In the genomic region with DNA sequence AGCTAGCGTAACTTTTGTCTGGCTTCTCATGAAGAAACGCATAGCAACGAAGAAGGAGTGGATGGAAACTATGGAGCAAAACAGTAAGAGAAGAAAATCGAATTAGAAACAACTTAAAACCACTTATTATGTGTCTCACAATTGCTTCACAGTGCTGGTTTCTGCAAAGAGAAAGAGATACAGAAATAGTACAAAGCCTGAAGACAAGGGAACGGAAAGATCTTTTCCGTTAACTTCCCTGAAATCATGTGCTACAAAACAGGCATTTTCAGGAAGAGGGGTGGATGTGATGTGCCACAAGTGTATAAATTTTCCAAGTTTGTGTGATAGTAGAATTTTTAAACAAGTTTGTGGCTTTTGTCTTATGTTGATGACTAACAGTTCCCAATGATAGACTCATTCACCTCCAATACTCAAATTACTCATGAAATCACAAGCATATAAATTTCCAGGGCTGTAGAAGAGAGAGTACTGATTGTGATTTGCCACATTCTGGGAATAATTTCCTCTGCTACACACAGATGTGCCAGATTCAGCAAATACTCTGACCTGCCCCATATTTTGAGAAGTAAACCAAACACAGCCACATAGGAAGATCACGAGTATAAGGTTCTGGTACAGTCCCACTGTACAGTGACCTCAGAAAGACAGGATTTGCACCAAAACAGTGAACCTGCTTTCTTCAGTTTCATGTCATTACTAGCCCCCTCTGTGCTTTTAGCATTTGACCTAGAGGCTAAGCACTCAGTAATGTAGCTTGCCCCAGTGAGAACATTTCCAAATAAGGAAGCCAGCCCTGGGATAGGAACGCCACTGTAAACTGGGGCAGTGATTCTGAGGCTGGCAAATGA, we compare ENCODE assay signal across 15 cellular contexts. TPM values are rescaled to one million over a fixed set of nuclear protein-coding genes. Genes with fewer than 3 reads are reported as not detected.
A peak's percentile ranks its signal among the peaks of the same experiment; 100 is the strongest.
DNase-seq lines count a peak whose midpoint lies in the region; ATAC-seq and TF ChIP-seq lines count a peak whose summit lies in the region.
"Had no signal": no experiment of that assay in that cellular context is flagged by ENCODE, and none has a peak within 500 bp of the region (broad histone marks: within the 10 kb centered on the region; RNA-seq: fewer than 3 reads in every experiment).

No MANE protein-coding gene starts in this region.

- DNase-seq in right cardiac atrium = peak in 1 of 3 donors; percentile 22
- DNase-seq in left ventricle myocardium inferior = no peak
- peak; percentile 19 to 79 for DNase-seq in fibroblast of lung (ENCODE audit: low read depth in 2 of 2)
- DNase-seq in neuronal stem cell (ENCODE audit: low spot score) = no peak
- no peak for DNase-seq in NCI-H2196 (lab: John Stamatoyannopoulos, UW; ENCODE audit: unreplicated experiment)
- no peak for DNase-seq in Peyer's patch
- no peak for DNase-seq in activated CD8-positive, alpha-beta memory T cell treated with anti-CD3 and anti-CD28 coated beads, Interleukin-2, amount 50 U/mL, for 48 hours
- DNase-seq in NCI-H2107 (lab: John Stamatoyannopoulos, UW) = no peak
- DNase-seq: activated CD4-positive, alpha-beta T cell treated with anti-CD3 and anti-CD28 coated beads, Interleukin-2, amount 10 ng/mL, durations not matched to agents 7 days and 5 days; amniotic stem cell; DND-41; immature natural killer cell; NCI-H526 treated with DMSO at 0.1 percent for 48 hours; stimulated activated CD4-positive, alpha-beta T cell treated with anti-CD3 and anti-CD28 coated beads, Interleukin-2, amount 100 ng/mL, for 24 hours; stimulated activated naive CD4-positive, alpha-beta T cell treated with Interleukin-2 at 50 U/mL for 16 hours had no signal

- H3K14ac ChIP-seq in neuronal stem cell (ENCODE audit: low read length) = no peak overlapping the region

- peak; percentile 88 to 89 for ATAC-seq in right cardiac atrium

- H4K8ac ChIP-seq in neuronal stem cell (ENCODE audit: low read depth, low read length) = no peak overlapping the region

- peaks cover 1% of the 10 kb centered on the region for H3K4me1 ChIP-seq in right cardiac atrium (ENCODE audit: control insufficient read depth, insufficient read depth, low read length)
- H3K4me1 ChIP-seq in left ventricle myocardium inferior = no peaks in the 10 kb centered on the region
- no peaks in the 10 kb centered on the region for H3K4me1 ChIP-seq in fibroblast of lung (ENCODE audit: control insufficient read depth, extremely low read depth, insufficient read depth, low read length)
- H3K4me1 ChIP-seq in neuronal stem cell (ENCODE audit: control insufficient read depth in 2 of 2, insufficient read depth in 1 of 2, low read depth in 1 of 2, low read length in 2 of 2) = peaks cover 4 to 9% of the 10 kb centered on the region in 2 donors
- H3K4me1 ChIP-seq in Peyer's patch = no peaks in the 10 kb centered on the region

- H2BK5ac ChIP-seq in neuronal stem cell (ENCODE audit: low read length) = no peak overlapping the region

- no peak overlapping the region for H3K4me3 ChIP-seq in right cardiac atrium (ENCODE audit: low read length)
- H3K4me3 ChIP-seq in left ventricle myocardium inferior = no peak overlapping the region
- no peak overlapping the region for H3K4me3 ChIP-seq in fibroblast of lung (replicated peaks in 1 of 4; ENCODE audit: control extremely low read depth in 1 of 4, insufficient read depth in 1 of 4, low read depth in 3 of 4, low read length in 4 of 4)
- H3K4me3 ChIP-seq in neuronal stem cell (ENCODE audit: low read length in 2 of 2) = no peak overlapping the region
- H3K4me3 ChIP-seq in Peyer's patch = no peak overlapping the region

- TF ChIP-seq POLR2A in Peyer's patch (IDR thresholded peaks at IDR 0.05) = no peak

- H2AFZ ChIP-seq in fibroblast of lung (ENCODE audit: low read length) (no peak overlapping the region), neuronal stem cell (ENCODE audit: low read length) (peak overlapping the region; percentile 79)

- no peak overlapping the region for H4K91ac ChIP-seq in neuronal stem cell (ENCODE audit: low read depth, low read length, poor library complexity)

- no peaks in the 10 kb centered on the region for H3K79me2 ChIP-seq in fibroblast of lung (ENCODE audit: control insufficient read depth, insufficient read depth, low read length)

- no peaks in the 10 kb centered on the region for H3K36me3 ChIP-seq in left ventricle myocardium inferior
- no peaks in the 10 kb centered on the region for H3K36me3 ChIP-seq in fibroblast of lung (ENCODE audit: control insufficient read depth, insufficient read depth, low read length)
- H3K36me3 ChIP-seq in neuronal stem cell (replicated peaks in 1 of 2; ENCODE audit: control insufficient read depth in 2 of 2, insufficient read depth in 2 of 2, low read length in 2 of 2) = no peaks in the 10 kb centered on the region
- H3K36me3 ChIP-seq in Peyer's patch = no peaks in the 10 kb centered on the region

- no peak overlapping the region for H3K4ac ChIP-seq in neuronal stem cell (ENCODE audit: low read length)

- H3K79me1 ChIP-seq in neuronal stem cell (ENCODE audit: low read depth, low read length) = no peaks in the 10 kb centered on the region

- no peak overlapping the region for H2BK120ac ChIP-seq in neuronal stem cell (ENCODE audit: low read depth, low read length)

- H3K9ac ChIP-seq in fibroblast of lung (ENCODE audit: insufficient read depth, low read length) = no peak overlapping the region
- no peak overlapping the region for H3K9ac ChIP-seq in neuronal stem cell (ENCODE audit: low read depth, low read length, poor library complexity)

- no peak overlapping the region for H3K18ac ChIP-seq in neuronal stem cell (ENCODE audit: low read length)

- no peaks in the 10 kb centered on the region for H3K9me3 ChIP-seq in right cardiac atrium (ENCODE audit: control insufficient read depth, low read length)
- H3K9me3 ChIP-seq in left ventricle myocardium inferior (replicated peaks) = peaks cover 11% of the 10 kb centered on the region
- H3K9me3 ChIP-seq in fibroblast of lung (ENCODE audit: control insufficient read depth, insufficient read depth, low read depth, low read length) = no peaks in the 10 kb centered on the region
- H3K9me3 ChIP-seq in neuronal stem cell (replicated peaks in 1 of 2; ENCODE audit: control insufficient read depth in 2 of 2, insufficient read depth in 1 of 2, low read depth in 1 of 2, low read length in 2 of 2) = no peaks in the 10 kb centered on the region
- H3K9me3 ChIP-seq in Peyer's patch = no peaks in the 10 kb centered on the region

- H2AK5ac ChIP-seq in neuronal stem cell (ENCODE audit: low read depth, low read length) = no peak overlapping the region

- H3K27ac ChIP-seq in right cardiac atrium (ENCODE audit: low read length) = no peak overlapping the region
- no peak overlapping the region for H3K27ac ChIP-seq in left ventricle myocardium inferior (replicated peaks)
- no peak overlapping the region for H3K27ac ChIP-seq in fibroblast of lung (ENCODE audit: insufficient read depth, low read length)
- no peak overlapping the region for H3K27ac ChIP-seq in neuronal stem cell (replicated peaks; ENCODE audit: low read length)
- H3K27ac ChIP-seq in Peyer's patch = peak overlapping the region in 1 of 4 donors; percentile 11

- no peak overlapping the region for H3K4me2 ChIP-seq in fibroblast of lung (ENCODE audit: extremely low read depth, insufficient read depth, low read length)
- no peak overlapping the region for H3K4me2 ChIP-seq in neuronal stem cell (ENCODE audit: insufficient read depth, low read length, poor library complexity, severe bottlenecking)

- H3K27me3 ChIP-seq in right cardiac atrium (ENCODE audit: control insufficient read depth, insufficient read depth) (no peaks in the 10 kb centered on the region), left ventricle myocardium inferior (ENCODE audit: low read depth) (no peaks in the 10 kb centered on the region), fibroblast of lung (ENCODE audit: control insufficient read depth, insufficient read depth, low read length) (no peaks in the 10 kb centered on the region), neuronal stem cell (ENCODE audit: control insufficient read depth in 3 of 3, insufficient read depth in 3 of 3, low read depth in 1 of 3, low read length in 3 of 3) (no peaks in the 10 kb centered on the region), Peyer's patch (no peaks in the 10 kb centered on the region)

- no peak overlapping the region for H2BK12ac ChIP-seq in neuronal stem cell (ENCODE audit: low read length)

- no peak overlapping the region for H2BK15ac ChIP-seq in neuronal stem cell (ENCODE audit: low read length)

- no peaks in the 10 kb centered on the region for H4K20me1 ChIP-seq in fibroblast of lung (ENCODE audit: control insufficient read depth, extremely low read depth, insufficient read depth, low read length)

- H3K23ac ChIP-seq in neuronal stem cell (ENCODE audit: low read depth, low read length, poor library complexity) = no peak overlapping the region

- TF ChIP-seq CTCF in left ventricle myocardium inferior (IDR thresholded peaks at IDR 0.05; ENCODE audit: borderline replicate concordance) (no peak), fibroblast of lung (conservative IDR thresholded peaks at IDR 0.05 in 1 of 2, IDR thresholded peaks at IDR 0.05 in 1 of 2; ENCODE audit: low read depth in 1 of 2, low read length in 2 of 2) (no peak), Peyer's patch (IDR thresholded peaks at IDR 0.05) (no peak)

- 57% methylated on average over 8 of the region's 8 CpGs for WGBS in right cardiac atrium
- no CpG with 5 or more reads among the region's 8 CpGs for WGBS in neuronal stem cell (ENCODE audit: extremely low coverage in 2 of 2, insufficient read length in 2 of 2, insufficient replicate concordance in 1 of 2), 2 donors

- intact Hi-C loops in right cardiac atrium (cut with DNase I) (no loop called here), left ventricle myocardium inferior (cut with micrococcal nuclease) (no loop called here)

RNA-seq across cellular contexts. Expression of a gene that starts 41.4 kb away (rescaled TPM):
- total RNA-seq in right cardiac atrium (1 to 10 TPM in 2 of 4 donors, under 1 TPM in 2; 0.62 to 3.0 (median 1.1) TPM), left ventricle myocardium inferior (0.82 TPM), fibroblast of lung (0.26 and 2.1 TPM in 2 replicates), Peyer's patch (1 to 10 TPM in 3 of 4 donors, not detected in 1; 2.0 to 6.6 (median 3.2) TPM)
- polyA plus RNA-seq in right cardiac atrium (0.66 TPM), fibroblast of lung (0.54 and 1.7 TPM in 2 replicates)
- 0.65 and 1.4 TPM in 2 replicates for polyA plus RNA-seq in fibroblast of lung (2012)
- polyA minus RNA-seq in fibroblast of lung (ENCODE audit: low replicate concordance) = not detected in 2 replicates
- polyA plus RNA-seq in neuronal stem cell (2013, experiment 1 of 2) = 0.77 TPM
- 0.30 TPM for polyA plus RNA-seq in neuronal stem cell (2013, experiment 2 of 2)
- total RNA-seq: activated CD4-positive, alpha-beta T cell treated with anti-CD3 and anti-CD28 coated beads, Interleukin-2, amount 10 ng/mL, durations not matched to agents 7 days and 5 days had no signal
- polyA plus RNA-seq: immature natural killer cell had no signal

Comparison
In these comparisons a context has a peak if more than half of its experiments do, and no peak if none do; other contexts are left out.
1. DNase-seq: peak in fibroblast of lung (2 of 2); none in left ventricle myocardium inferior (single experiment), neuronal stem cell (single experiment), NCI-H2196 (single experiment), Peyer's patch (0 of 3), activated CD8-positive, alpha-beta memory T cell treated with anti-CD3 and anti-CD28 coated beads, Interleukin-2, amount 50 U/mL, for 48 hours (single experiment) and NCI-H2107 (single experiment).